ENCODE assay signal across 8 cellular contexts in the genomic region with DNA sequence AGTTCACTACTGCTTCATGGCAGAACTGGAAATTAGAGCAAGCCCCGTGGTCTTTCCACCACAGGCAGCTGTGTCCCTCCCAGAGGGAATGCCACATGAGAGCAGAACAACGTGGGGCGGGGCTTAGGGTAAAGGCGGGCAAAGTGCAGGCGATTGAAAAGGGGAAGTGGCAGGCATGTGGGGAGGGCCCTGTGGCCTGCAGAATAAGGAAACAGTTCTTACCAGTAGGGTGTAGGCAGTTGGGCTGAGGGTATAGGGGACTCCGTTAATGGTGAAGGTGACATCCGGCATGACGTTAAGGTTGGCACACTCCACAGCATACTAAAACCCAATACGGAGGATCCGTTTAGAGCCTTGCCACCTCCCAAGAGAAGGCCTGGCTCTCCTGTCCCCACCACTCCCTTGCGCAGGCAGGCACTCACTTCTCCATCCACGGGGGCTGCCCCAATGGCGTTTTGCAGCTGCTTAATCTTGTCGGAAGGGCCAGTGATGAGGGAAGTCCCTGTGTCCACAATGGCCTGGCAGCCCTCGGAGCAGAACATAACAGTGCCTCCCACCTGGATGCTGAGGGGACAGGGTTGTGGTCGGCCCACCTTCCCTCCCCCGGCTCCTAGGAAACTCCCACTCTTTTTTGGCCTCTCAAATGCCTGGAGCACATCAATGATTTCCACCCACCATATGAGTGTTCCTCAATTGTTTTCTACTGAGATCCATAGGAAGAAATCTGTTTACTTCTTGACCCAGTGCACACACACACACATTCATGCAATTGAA. TPM values are rescaled to one million over a fixed set of nuclear protein-coding genes. Genes with fewer than 3 reads are reported as not detected.
DNase-seq lines count a peak whose midpoint lies in the region; ATAC-seq, FAIRE-seq and TF ChIP-seq lines count a peak whose summit lies in the region.

No MANE protein-coding gene starts in this region.

- H3K36me3 Mint-ChIP-seq in CD8-positive, alpha-beta T cell: no peaks in the 10 kb centered on the region
- no peaks in the 10 kb centered on the region for H3K36me3 Mint-ChIP-seq in stimulated activated effector memory CD8-positive, alpha-beta T cell treated with anti-CD3 and anti-CD28 coated beads, Interleukin-12 subunit alpha, Interleukin-12 subunit beta, amount 100 ng/mL, for 72 hours

- H3K4me3 Mint-ChIP-seq in CD8-positive, alpha-beta T cell: peak overlapping the region; percentile 44
- peak overlapping the region; percentile 5 for H3K4me3 Mint-ChIP-seq in stimulated activated effector memory CD8-positive, alpha-beta T cell treated with anti-CD3 and anti-CD28 coated beads, Interleukin-12 subunit alpha, Interleukin-12 subunit beta, amount 100 ng/mL, for 72 hours

- H3K4me1 Mint-ChIP-seq in CD8-positive, alpha-beta T cell (ENCODE audit: low read depth): peaks cover 21% of the 10 kb centered on the region
- peaks cover 26% of the 10 kb centered on the region for H3K4me1 Mint-ChIP-seq in stimulated activated effector memory CD8-positive, alpha-beta T cell treated with anti-CD3 and anti-CD28 coated beads, Interleukin-12 subunit alpha, Interleukin-12 subunit beta, amount 100 ng/mL, for 72 hours

- no peak overlapping the region for H3K27ac Mint-ChIP-seq in CD8-positive, alpha-beta T cell
- H3K27ac Mint-ChIP-seq in stimulated activated effector memory CD8-positive, alpha-beta T cell treated with anti-CD3 and anti-CD28 coated beads, Interleukin-12 subunit alpha, Interleukin-12 subunit beta, amount 100 ng/mL, for 72 hours: peak overlapping the region; percentile 64

- H3K36me3 ChIP-seq in CD8-positive, alpha-beta T cell (ENCODE audit: insufficient read depth, low read length): no peaks in the 10 kb centered on the region

- peak; percentile 8 to 60 (median 20) for DNase-seq in CD8-positive, alpha-beta T cell
- DNase-seq in SW480 (ENCODE audit: low spot score): peak; percentile 80
- DNase-seq in left cardiac atrium: peak; percentile 76
- no peak for DNase-seq in stimulated activated effector memory CD8-positive, alpha-beta T cell treated with anti-CD3 and anti-CD28 coated beads, Interleukin-12 subunit alpha, Interleukin-12 subunit beta, amount 100 ng/mL, for 72 hours (ENCODE audit: low spot score in 2 of 2)
- no peak for DNase-seq in glomerular visceral epithelial cell (ENCODE audit: extremely low spot score)
- no peak for DNase-seq in frontal cortex (ENCODE audit: low spot score in 2 of 2)

- CTCF ChIA-PET in CD8-positive, alpha-beta T cell (lab: Charles Lee): interaction anchor here (1.6 kb wide), 1 partner anchor 35 kb away, joined by 3 read pairs; no protein-coding TSS in a partner anchor

- H3K9me3 ChIP-seq in CD8-positive, alpha-beta T cell (ENCODE audit: low read length): no peaks in the 10 kb centered on the region

- POLR2A ChIA-PET in CD8-positive, alpha-beta T cell (lab: Charles Lee): no interaction called here

- H3K9me3 Mint-ChIP-seq in CD8-positive, alpha-beta T cell: no peaks in the 10 kb centered on the region
- H3K9me3 Mint-ChIP-seq in stimulated activated effector memory CD8-positive, alpha-beta T cell treated with anti-CD3 and anti-CD28 coated beads, Interleukin-12 subunit alpha, Interleukin-12 subunit beta, amount 100 ng/mL, for 72 hours: no peaks in the 10 kb centered on the region

- H3K4me1 ChIP-seq in CD8-positive, alpha-beta T cell (ENCODE audit: insufficient read depth, low read length): peaks cover 15% of the 10 kb centered on the region

- H3K27me3 ChIP-seq in CD8-positive, alpha-beta T cell (ENCODE audit: insufficient read depth, low read length): no peaks in the 10 kb centered on the region

- no peak overlapping the region for H3K4me3 ChIP-seq in CD8-positive, alpha-beta T cell (ENCODE audit: low read depth, low read length)

- no peaks in the 10 kb centered on the region for H3K27me3 Mint-ChIP-seq in CD8-positive, alpha-beta T cell (ENCODE audit: low read depth)

- FAIRE-seq in frontal cortex (lab: Jason Lieb, UNC): no peak

- intact Hi-C loops in CD8-positive, alpha-beta T cell (cut with DNase I, micrococcal nuclease): no loop called here
- intact Hi-C loops in left cardiac atrium (cut with DNase I): no loop called here

- no peak for TF ChIP-seq CTCF in CD8-positive, alpha-beta T cell (IDR thresholded peaks at IDR 0.05)

- ATAC-seq in CD8-positive, alpha-beta T cell: peak; percentile 94
- peak; percentile 98 for ATAC-seq in GM19372 (IDR thresholded peaks at IDR 0.05; ENCODE audit: low read depth, unreplicated experiment)
- peak; percentile 94 for ATAC-seq in HG03280 (IDR thresholded peaks at IDR 0.05; ENCODE audit: unreplicated experiment)
- peak; percentile 86 to 91 for ATAC-seq in left cardiac atrium
- ATAC-seq in stimulated activated effector memory CD8-positive, alpha-beta T cell treated with anti-CD3 and anti-CD28 coated beads, Interleukin-12 subunit alpha, Interleukin-12 subunit beta, amount 100 ng/mL, for 72 hours: peak; percentile 75

- H3K27ac ChIP-seq in CD8-positive, alpha-beta T cell (ENCODE audit: low read depth, low read length): no peak overlapping the region

RNA-seq across cellular contexts. Expression of a gene that starts 9.1 kb away (rescaled TPM):
- not detected for total RNA-seq in CD8-positive, alpha-beta T cell
- 1 to 10 TPM; 2.4 to 4.5 TPM for total RNA-seq in left cardiac atrium
- total RNA-seq in frontal cortex: under 0.01 TPM

RNA-seq across cellular contexts. Expression of a gene that starts 11.4 kb away (rescaled TPM):
- not detected for total RNA-seq in CD8-positive, alpha-beta T cell
- total RNA-seq in left cardiac atrium: not detected
- total RNA-seq in frontal cortex: not detected

RNA-seq across cellular contexts. Expression of a gene that starts 40.7 kb away (rescaled TPM):
- not detected for total RNA-seq in CD8-positive, alpha-beta T cell
- total RNA-seq in left cardiac atrium (1 to 10 TPM in 1 of 2 donors, under 1 TPM in 1; 0.71 to 1.8 TPM), frontal cortex (0.41 TPM)

Comparison
In these comparisons a context has a peak if more than half of its experiments do, and no peak if none do; other contexts are left out.
1. DNase-seq: peak in CD8-positive, alpha-beta T cell (7 of 7), SW480 (single experiment) and left cardiac atrium (single experiment); none in stimulated activated effector memory CD8-positive, alpha-beta T cell treated with anti-CD3 and anti-CD28 coated beads, Interleukin-12 subunit alpha, Interleukin-12 subunit beta, amount 100 ng/mL, for 72 hours (0 of 2), glomerular visceral epithelial cell (single experiment) and frontal cortex (0 of 2).
2. Peak in every context shown above with its lines, with median percentiles within 50 percentile points of each other: ATAC-seq.